33 cellular contexts compared by ENCODE assay signal in genomic region chr1:224643653-224644052, GRCh38. TPM values are rescaled to one million over a fixed set of nuclear protein-coding genes. Genes with fewer than 3 reads are reported as not detected.
"Had no signal": no experiment of that assay in that cellular context is flagged by ENCODE, and none has a peak within 500 bp of the region (broad histone marks: within the 10 kb centered on the region; RNA-seq: fewer than 3 reads in every experiment).

No MANE protein-coding gene starts in this region.

- DNase-seq: activated CD4-positive, alpha-beta memory T cell treated with anti-CD3 and anti-CD28 coated beads, Interleukin-2, amount 10 ng/mL, durations not matched to agents 7 days and 5 days; activated CD4-positive, alpha-beta T cell treated with anti-CD3 and anti-CD28 coated beads for 36 hours; activated CD4-positive, alpha-beta T cell treated with anti-CD3 and anti-CD28 coated beads, Interleukin-2, amount 10 ng/mL, durations not matched to agents 7 days and 5 days; activated CD4-positive, alpha-beta T cell treated with anti-CD3 and anti-CD28 coated beads, Interleukin-2, amount 50 U/mL, for 4 hours; activated CD4-positive, CD25-positive, alpha-beta regulatory T cell; activated CD4-positive, CD25-positive, alpha-beta regulatory T cell treated with anti-CD3 and anti-CD28 coated beads, Interleukin-2, amount 50 U/mL, for 72 hours; activated CD8-positive, alpha-beta memory T cell treated with anti-CD3 and anti-CD28 coated beads, Interleukin-2, amount 50 U/mL, for 48 hours; activated gamma-delta T cell; activated naive CD4-positive, alpha-beta T cell; activated naive CD4-positive, alpha-beta T cell treated with anti-CD3 and anti-CD28 coated beads, Interleukin-2, amount 10 ng/mL, durations not matched to agents 7 days and 5 days; activated naive CD8-positive, alpha-beta T cell treated with anti-CD3 and anti-CD28 coated beads, Interleukin-2, amount 10 ng/mL, durations not matched to agents 7 days and 5 days; activated T-cell treated with anti-CD3 and anti-CD28 coated beads for 4 hours; activated T-cell treated with anti-CD3 and anti-CD28 coated beads, Interleukin-2, amount 50 U/mL, for 24 hours; activated T-cell treated with anti-CD3 and anti-CD28 coated beads, Interleukin-2, amount 50 U/mL, for 72 hours; central memory CD4-positive, alpha-beta T cell; cerebellar nuclear complex; colonic mucosa; dorsolateral prefrontal cortex; effector memory CD4-positive, alpha-beta T cell; esophagus squamous epithelium; foreskin melanocyte; head of caudate nucleus; T-helper 1 cell; T-helper 17 cell; T1000; WERI-Rb-1 had no signal

- H3K4me3 ChIP-seq: ascending aorta, breast epithelium, cardiac muscle cell, colonic mucosa, dorsolateral prefrontal cortex, esophagus squamous epithelium had no signal

- H3K27me3 ChIP-seq: ascending aorta, breast epithelium, cardiac muscle cell, colonic mucosa, dorsolateral prefrontal cortex had no signal

- H3K36me3 ChIP-seq: ascending aorta, breast epithelium, cardiac muscle cell, colonic mucosa, esophagus squamous epithelium, WERI-Rb-1 had no signal

- H3K9me3 Mint-ChIP-seq: activated CD4-positive, alpha-beta memory T cell treated with anti-CD3 and anti-CD28 coated beads, Interleukin-2, amount 10 ng/mL, durations not matched to agents 7 days and 5 days; activated CD4-positive, alpha-beta T cell treated with anti-CD3 and anti-CD28 coated beads, Interleukin-2, amount 10 ng/mL, durations not matched to agents 7 days and 5 days; activated naive CD4-positive, alpha-beta T cell treated with anti-CD3 and anti-CD28 coated beads, Interleukin-2, amount 10 ng/mL, durations not matched to agents 7 days and 5 days; activated naive CD4-positive, alpha-beta T cell treated with anti-CD3 and anti-CD28 coated beads, Interleukin-2, amount 50 U/mL, for 72 hours; activated naive CD8-positive, alpha-beta T cell treated with anti-CD3 and anti-CD28 coated beads, Interleukin-2, amount 10 ng/mL, durations not matched to agents 7 days and 5 days; activated T-cell treated with anti-CD3 and anti-CD28 coated beads, Interleukin-2, amount 50 U/mL, for 24 hours; activated T-cell treated with anti-CD3 and anti-CD28 coated beads, Interleukin-2, amount 50 U/mL, for 72 hours; T-helper 2 cell treated with Interferon-gamma antibody and Interleukin-4, amounts not matched to agents 5 μg/mL and 100 μg/mL, for 36 hours had no signal

- H3K9me3 ChIP-seq: ascending aorta, breast epithelium, colonic mucosa, esophagus squamous epithelium had no signal

- H3K4me3 Mint-ChIP-seq: activated CD4-positive, alpha-beta memory T cell treated with anti-CD3 and anti-CD28 coated beads, Interleukin-2, amount 10 ng/mL, durations not matched to agents 7 days and 5 days; activated CD4-positive, alpha-beta T cell treated with anti-CD3 and anti-CD28 coated beads for 36 hours; activated CD4-positive, alpha-beta T cell treated with anti-CD3 and anti-CD28 coated beads, Interleukin-2, amount 10 ng/mL, durations not matched to agents 7 days and 5 days; activated naive CD4-positive, alpha-beta T cell treated with anti-CD3 and anti-CD28 coated beads, Interleukin-2, amount 10 ng/mL, durations not matched to agents 7 days and 5 days; activated naive CD8-positive, alpha-beta T cell treated with anti-CD3 and anti-CD28 coated beads, Interleukin-2, amount 10 ng/mL, durations not matched to agents 7 days and 5 days; activated T-cell treated with anti-CD3 and anti-CD28 coated beads, Interleukin-2, amount 50 U/mL, for 24 hours; activated T-cell treated with anti-CD3 and anti-CD28 coated beads, Interleukin-2, amount 50 U/mL, for 72 hours; brain; T-helper 17 cell; T-helper 2 cell treated with Interferon-gamma antibody and Interleukin-4, amounts not matched to agents 5 μg/mL and 100 μg/mL, for 36 hours had no signal

- H3K27ac Mint-ChIP-seq: activated CD4-positive, alpha-beta memory T cell treated with anti-CD3 and anti-CD28 coated beads, Interleukin-2, amount 10 ng/mL, durations not matched to agents 7 days and 5 days; activated CD4-positive, alpha-beta T cell treated with anti-CD3 and anti-CD28 coated beads for 36 hours; activated CD4-positive, alpha-beta T cell treated with anti-CD3 and anti-CD28 coated beads, Interleukin-2, amount 10 ng/mL, durations not matched to agents 7 days and 5 days; activated naive CD4-positive, alpha-beta T cell treated with anti-CD3 and anti-CD28 coated beads, Interleukin-2, amount 10 ng/mL, durations not matched to agents 7 days and 5 days; activated naive CD8-positive, alpha-beta T cell treated with anti-CD3 and anti-CD28 coated beads, Interleukin-2, amount 10 ng/mL, durations not matched to agents 7 days and 5 days; activated T-cell treated with anti-CD3 and anti-CD28 coated beads, Interleukin-2, amount 50 U/mL, for 24 hours; activated T-cell treated with anti-CD3 and anti-CD28 coated beads, Interleukin-2, amount 50 U/mL, for 72 hours; T-helper 17 cell; T-helper 2 cell treated with Interferon-gamma antibody and Interleukin-4, amounts not matched to agents 5 μg/mL and 100 μg/mL, for 36 hours had no signal

- ATAC-seq: activated CD4-positive, alpha-beta T cell treated with anti-CD3 and anti-CD28 coated beads for 36 hours had no signal

- H3K27ac ChIP-seq: ascending aorta, breast epithelium, cardiac muscle cell, colonic mucosa, dorsolateral prefrontal cortex, epithelial cell of prostate, esophagus squamous epithelium, WERI-Rb-1 had no signal

- H3K36me3 Mint-ChIP-seq: activated naive CD4-positive, alpha-beta T cell treated with anti-CD3 and anti-CD28 coated beads, Interleukin-2, amount 10 ng/mL, durations not matched to agents 7 days and 5 days; activated naive CD4-positive, alpha-beta T cell treated with anti-CD3 and anti-CD28 coated beads, Interleukin-2, amount 50 U/mL, for 72 hours; activated naive CD8-positive, alpha-beta T cell treated with anti-CD3 and anti-CD28 coated beads, Interleukin-2, amount 10 ng/mL, durations not matched to agents 7 days and 5 days; brain had no signal

- H3K4me1 ChIP-seq: ascending aorta, breast epithelium, colonic mucosa, esophagus squamous epithelium had no signal

- H3K4me1 Mint-ChIP-seq: activated CD4-positive, alpha-beta T cell treated with anti-CD3 and anti-CD28 coated beads for 36 hours; activated CD4-positive, alpha-beta T cell treated with anti-CD3 and anti-CD28 coated beads, Interleukin-2, amount 10 ng/mL, durations not matched to agents 7 days and 5 days; activated naive CD4-positive, alpha-beta T cell treated with anti-CD3 and anti-CD28 coated beads, Interleukin-2, amount 10 ng/mL, durations not matched to agents 7 days and 5 days; activated naive CD8-positive, alpha-beta T cell treated with anti-CD3 and anti-CD28 coated beads, Interleukin-2, amount 10 ng/mL, durations not matched to agents 7 days and 5 days had no signal

- H3K27me3 Mint-ChIP-seq: activated CD4-positive, alpha-beta memory T cell treated with anti-CD3 and anti-CD28 coated beads, Interleukin-2, amount 10 ng/mL, durations not matched to agents 7 days and 5 days; activated CD4-positive, alpha-beta T cell treated with anti-CD3 and anti-CD28 coated beads for 36 hours; activated T-cell treated with anti-CD3 and anti-CD28 coated beads, Interleukin-2, amount 50 U/mL, for 24 hours had no signal

RNA-seq across cellular contexts. Expression of gene CNIH3, which starts 27.5 kb away (rescaled TPM):
- total RNA-seq: ascending aorta had no signal
